ENCODE assay signal across 8 cellular contexts in the genomic region with DNA sequence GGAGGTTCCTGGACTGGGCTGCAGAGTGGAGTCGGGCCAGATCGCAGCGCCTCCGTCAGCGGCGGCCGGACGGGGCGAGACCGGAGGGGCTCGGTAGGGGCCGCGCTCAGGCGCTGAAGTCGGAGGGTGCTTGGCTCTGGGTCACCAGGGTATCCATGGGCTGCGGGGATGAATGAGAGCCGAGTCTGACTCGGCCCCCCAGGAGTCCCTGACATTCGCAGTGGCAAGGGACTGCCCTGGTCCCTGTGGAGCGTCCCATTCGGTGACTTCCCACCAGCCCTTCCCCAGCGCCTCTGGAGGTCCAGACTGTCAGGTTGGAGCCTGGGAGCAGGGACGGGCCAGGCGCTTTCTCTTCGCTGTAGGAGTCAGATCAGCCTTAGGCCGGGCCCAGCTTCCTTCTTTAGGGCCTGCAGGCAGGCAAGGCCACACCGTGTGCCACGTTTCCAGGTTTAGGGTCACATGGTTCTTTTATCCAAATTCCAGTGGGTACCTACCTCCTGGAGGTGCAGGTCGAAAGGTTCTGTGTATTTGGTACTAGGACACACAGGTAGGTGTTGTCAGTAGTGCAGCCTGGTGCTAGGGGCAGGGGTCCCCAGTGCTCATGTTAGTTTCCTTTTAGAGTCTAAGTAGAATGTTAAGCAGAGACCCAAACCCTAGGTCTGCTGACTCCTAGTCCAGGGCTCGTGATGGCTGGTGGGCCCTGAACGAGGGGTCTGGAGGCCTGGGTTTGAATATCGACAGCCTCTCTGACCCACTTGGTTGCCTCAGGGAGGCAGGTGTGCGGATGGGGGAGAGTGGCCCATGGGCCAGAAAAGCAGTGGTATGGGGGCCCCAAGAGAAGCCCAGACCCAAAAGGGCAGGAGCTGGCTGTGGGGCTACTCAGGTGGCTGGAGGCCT. TPM values are rescaled to one million over a fixed set of nuclear protein-coding genes. Genes with fewer than 3 reads are reported as not detected.
DNase-seq lines count a peak whose midpoint lies in the region; ATAC-seq and TF ChIP-seq lines count a peak whose summit lies in the region.

No MANE protein-coding gene starts in this region.

- TF ChIP-seq POLR2A in vagina (IDR thresholded peaks at IDR 0.05): no peak

- H3K4me1 ChIP-seq in Loucy (ENCODE audit: insufficient read depth, low read length, poor library complexity, severe bottlenecking) (peaks cover 45% of the 10 kb centered on the region), lung (ENCODE audit: control insufficient read depth in 2 of 2, insufficient read depth in 2 of 2, low read length in 2 of 2) (peaks cover 0 to 17% of the 10 kb centered on the region in 2 donors), vagina (peaks cover 47% of the 10 kb centered on the region)

- H3K9ac ChIP-seq in Loucy (ENCODE audit: low read depth, low read length, poor library complexity, severe bottlenecking): peak overlapping the region; percentile 97

- TF ChIP-seq CTCF in Loucy (conservative IDR thresholded peaks at IDR 0.05; ENCODE audit: low read length): no peak
- TF ChIP-seq CTCF in cardiac fibroblast (IDR thresholded peaks at IDR 0.05; ENCODE audit: low read depth, low read length): no peak
- no peak for TF ChIP-seq CTCF in lung (IDR thresholded peaks at IDR 0.05; ENCODE audit: control extremely low read depth, extremely low read depth)
- no peak for TF ChIP-seq CTCF in vagina (IDR thresholded peaks at IDR 0.05)

- peak overlapping the region; percentile 95; the same call in 1 of the 2 replicates for H2AFZ ChIP-seq in Loucy (ENCODE audit: low read length)

- H3K27me3 ChIP-seq in Loucy (ENCODE audit: insufficient read depth, low read length, poor library complexity, severe bottlenecking) (no peaks in the 10 kb centered on the region), lung (ENCODE audit: control insufficient read depth, insufficient read depth) (no peaks in the 10 kb centered on the region), vagina (no peaks in the 10 kb centered on the region)

- H3K4me3 ChIP-seq in Loucy (ENCODE audit: low read length, poor library complexity, severe bottlenecking) (peak overlapping the region; percentile 89), cardiac fibroblast (replicated peaks in 1 of 2; ENCODE audit: low read depth in 2 of 2, low read length in 2 of 2) (peak overlapping the region; percentile 81 to 83), lung (peak overlapping the region; percentile 76), vagina (peak overlapping the region; percentile 89 to 98)

- H3F3A ChIP-seq in Loucy (ENCODE audit: low read depth): no peaks in the 10 kb centered on the region

- WGBS in lung, 2 donors: 16 to 19% methylated on average over 32 to 33 of the region's 33 CpGs

- H3K36me3 ChIP-seq in Loucy (ENCODE audit: insufficient read depth, low read length): no peaks in the 10 kb centered on the region
- H3K36me3 ChIP-seq in lung (ENCODE audit: control insufficient read depth in 2 of 2, insufficient read depth in 2 of 2, low read length in 2 of 2): no peaks in the 10 kb centered on the region
- no peaks in the 10 kb centered on the region for H3K36me3 ChIP-seq in vagina

- no peaks in the 10 kb centered on the region for H3K9me3 ChIP-seq in Loucy (ENCODE audit: insufficient read depth, low read depth, low read length)
- no peaks in the 10 kb centered on the region for H3K9me3 ChIP-seq in lung (ENCODE audit: control insufficient read depth in 2 of 2, insufficient read depth in 1 of 2, low read length in 1 of 2)
- no peaks in the 10 kb centered on the region for H3K9me3 ChIP-seq in vagina

- peak; percentile 3 for ATAC-seq in lung (ENCODE audit: insufficient read depth, low FRiP score)

- H3K9me2 ChIP-seq in Loucy (replicated peaks; ENCODE audit: low read depth, low read length): no peaks in the 10 kb centered on the region

- peaks cover 54% of the 10 kb centered on the region for H3K79me2 ChIP-seq in Loucy (ENCODE audit: insufficient read depth, low read length)

- H3K4me2 ChIP-seq in Loucy (ENCODE audit: low read depth, low read length, poor library complexity, severe bottlenecking): peak overlapping the region; percentile 84

- peaks cover 29% of the 10 kb centered on the region for H4K20me1 ChIP-seq in Loucy (ENCODE audit: insufficient read depth, low read length, poor library complexity, severe bottlenecking)

- H3K27ac ChIP-seq in lung (ENCODE audit: low read depth in 1 of 2, low read length in 1 of 2) (peak overlapping the region; percentile 90 to 91), vagina (peak overlapping the region; percentile 85)

- intact Hi-C loops in vagina (cut with DNase I): loop anchor here (5.0 kb wide), 1 partner anchor 70 kb away; a partner anchor contains a TSS

- DNase-seq in NCI-H2227 (lab: John Stamatoyannopoulos, UW; ENCODE audit: unreplicated experiment) (peak; percentile 48), NCI-H2227 treated with DMSO at 0.1 percent for 48 hours (lab: John Stamatoyannopoulos, UW) (no peak), cardiac fibroblast (ENCODE audit: low read depth in 2 of 2) (peak in 1 of 2 donors; percentile 21), lung (ENCODE audit: low spot score) (no peak), vagina (ENCODE audit: extremely low spot score in 2 of 2) (no peak), SIG-M5 (lab: John Stamatoyannopoulos, UW) (no peak), epidermal melanocyte (ENCODE audit: insufficient read length, low spot score) (no peak)

RNA-seq across cellular contexts. Expression of a gene that starts 1.2 kb away (rescaled TPM):
- total RNA-seq in lung: 10 to 100 TPM; 45.6 to 75.3 TPM
- polyA plus RNA-seq in lung: 10 to 100 TPM; 34.6 to 91.0 TPM
- total RNA-seq in vagina: 58.9 TPM

RNA-seq across cellular contexts. Expression of a gene that starts 15.7 kb away (rescaled TPM):
- under 1 TPM in 1 of 2 donors, not detected in 1; 0.12 TPM for total RNA-seq in lung
- polyA plus RNA-seq in lung: under 1 TPM; 0.02 to 0.06 TPM
- total RNA-seq in vagina: not detected
